19 cellular contexts compared by ENCODE assay signal in the genomic region with DNA sequence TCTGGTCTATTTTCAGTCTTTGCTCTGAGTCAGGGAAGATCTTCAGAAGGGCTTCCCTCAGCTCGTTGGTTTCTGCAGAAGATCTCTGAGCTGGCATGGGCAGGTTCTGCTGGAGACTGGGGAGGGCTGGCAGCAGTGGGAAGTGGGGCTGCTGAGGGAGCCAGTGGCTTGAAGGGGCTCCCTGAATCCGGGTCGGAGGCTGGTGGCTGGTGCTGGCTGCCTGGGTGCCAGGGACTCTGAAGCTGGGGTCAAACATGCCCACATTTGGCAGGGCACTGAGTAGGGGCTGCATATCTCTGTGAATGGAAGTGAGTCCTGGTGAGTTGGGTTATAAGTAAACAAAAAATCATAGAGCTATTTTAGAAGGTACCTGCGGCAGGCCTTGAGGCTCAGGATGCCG.
DNase-seq lines count a peak whose midpoint lies in the region; ATAC-seq and TF ChIP-seq lines count a peak whose summit lies in the region.
"Had no signal": no experiment of that assay in that cellular context is flagged by ENCODE, and none has a peak within 500 bp of the region (broad histone marks: within the 10 kb centered on the region; RNA-seq: fewer than 3 reads in every experiment).

No MANE protein-coding gene starts in this region.

- H3K9me1 ChIP-seq in IMR-90 (ENCODE audit: insufficient read depth, low read length) = peaks cover 5% of the 10 kb centered on the region; the same call in 1 of the 2 replicates

- no peaks in the 10 kb centered on the region; the same call in 1 of the 2 replicates for H3K4me1 ChIP-seq in IMR-90 (ENCODE audit: control insufficient read depth, insufficient read depth, low read length)

- peaks cover 13% of the 10 kb centered on the region for H3K4me1 Mint-ChIP-seq in activated CD8-positive, alpha-beta memory T cell treated with anti-CD3 and anti-CD28 coated beads, Interleukin-2, amount 10 ng/mL, durations not matched to agents 7 days and 5 days
- peaks cover 3% of the 10 kb centered on the region for H3K4me1 Mint-ChIP-seq in glutamatergic neuron (ENCODE audit: low read depth, unreplicated experiment)

- no peak overlapping the region for H2BK15ac ChIP-seq in IMR-90 (ENCODE audit: low read depth, low read length)

- no peak for TF ChIP-seq RAD21 in IMR-90 (IDR thresholded peaks at IDR 0.05; ENCODE audit: low read length)

- H3K9me3 ChIP-seq in IMR-90 (ENCODE audit: control insufficient read depth, insufficient read depth, low read length) = no peaks in the 10 kb centered on the region
- H3K9me3 ChIP-seq: A549, Caco-2 had no signal

- no peak overlapping the region for H3K4me3 Mint-ChIP-seq in activated CD8-positive, alpha-beta memory T cell treated with anti-CD3 and anti-CD28 coated beads, Interleukin-2, amount 10 ng/mL, durations not matched to agents 7 days and 5 days
- H3K4me3 Mint-ChIP-seq in glutamatergic neuron (ENCODE audit: unreplicated experiment) = no peak overlapping the region
- H3K4me3 Mint-ChIP-seq: HFFc6 had no signal

- H3K14ac ChIP-seq in IMR-90 (replicated peaks; ENCODE audit: low read depth, low read length) = no peak overlapping the region

- H2BK120ac ChIP-seq in IMR-90 (ENCODE audit: low read depth, low read length) = no peak overlapping the region

- no TSS peak for BruUV-seq in IMR-90 (replicated peaks; lab: Mats Ljungman, UMichigan)

- no peaks in the 10 kb centered on the region for H3K9me3 Mint-ChIP-seq in activated CD8-positive, alpha-beta memory T cell treated with anti-CD3 and anti-CD28 coated beads, Interleukin-2, amount 10 ng/mL, durations not matched to agents 7 days and 5 days (ENCODE audit: low read depth)
- peaks cover 7% of the 10 kb centered on the region for H3K9me3 Mint-ChIP-seq in glutamatergic neuron (ENCODE audit: unreplicated experiment)
- H3K9me3 Mint-ChIP-seq: HFFc6 had no signal

- no peak overlapping the region for H3K4me3 ChIP-seq in IMR-90 (ENCODE audit: insufficient read depth, low read depth, low read length)
- H3K4me3 ChIP-seq: A549, PC-9 had no signal

- TF ChIP-seq POLR2A in IMR-90 (IDR thresholded peaks at IDR 0.05; ENCODE audit: low read depth, low read length) = no peak

- H2AK9ac ChIP-seq in IMR-90 (replicated peaks; ENCODE audit: low read depth, low read length, poor library complexity) = peak overlapping the region; percentile 28

- in situ Hi-C loops in IMR-90 (cut with MboI; ENCODE audit: low sequenced_read_pairs) = no loop called here

- no peak overlapping the region for H3K4me2 ChIP-seq in IMR-90 (ENCODE audit: low read depth, low read length)
- H3K4me2 ChIP-seq: A549, PC-9 had no signal

- H3K23ac ChIP-seq in IMR-90 (ENCODE audit: low read depth, low read length) = no peak overlapping the region

- 0 out of 2 replicates have a peak, but pooled peaks cover 5% of the 10 kb centered on the region for H4K20me1 ChIP-seq in IMR-90 (ENCODE audit: insufficient read depth, low read length)

- no peak overlapping the region for H2AFZ ChIP-seq in IMR-90 (replicated peaks; ENCODE audit: low read length, poor library complexity)
- H2AFZ ChIP-seq: PC-9 had no signal

- CTCF ChIA-PET in activated CD8-positive, alpha-beta memory T cell treated with anti-CD3 and anti-CD28 coated beads, Interleukin-2, amount 10 ng/mL, durations not matched to agents 7 days and 5 days (lab: Charles Lee) = interaction anchor here (0.7 to 4.0 kb wide), 2 partner anchors 9 to 80 kb away, joined by 3 to 22 read pairs; no protein-coding TSS in a partner anchor
- CTCF ChIA-PET in IMR-90 (lab: Yijun Ruan, JAX) = interaction anchor here (1.1 to 3.8 kb wide), 2 partner anchors 80 to 189 kb away, joined by 3 to 20 read pairs; no protein-coding TSS in a partner anchor

- DNase-seq in activated CD8-positive, alpha-beta memory T cell treated with anti-CD3 and anti-CD28 coated beads for 24 hours = peak; percentile 48
- DNase-seq in activated CD8-positive, alpha-beta memory T cell treated with anti-CD3 and anti-CD28 coated beads, Interleukin-2, amount 10 ng/mL, durations not matched to agents 7 days and 5 days = no peak
- DNase-seq in IMR-90 (no peak), glutamatergic neuron (no peak), posterior vena cava (ENCODE audit: low spot score) (peak; percentile 64), NCI-H226 (no peak), NCI-H526 (lab: John Stamatoyannopoulos, UW) (no peak)
- DNase-seq: Caco-2, HFFc6, Karpas-422, MM.1S, NCI-H1105 treated with DMSO at 0.1 percent for 48 hours, NCI-H187, NCI-H446 treated with DMSO at 0.1 percent for 48 hours, NCI-H774, PC-9 had no signal

- no peak overlapping the region for H2AK5ac ChIP-seq in IMR-90 (ENCODE audit: low read depth, low read length)

- H3K56ac ChIP-seq in IMR-90 (ENCODE audit: extremely low read depth, insufficient read depth, low read length) = no peak overlapping the region

- H4K5ac ChIP-seq in IMR-90 (ENCODE audit: low read depth, low read length) = no peak overlapping the region

- no peaks in the 10 kb centered on the region for H3K27me3 ChIP-seq in IMR-90 (ENCODE audit: control insufficient read depth, insufficient read depth, low read length)

- H4K8ac ChIP-seq in IMR-90 (ENCODE audit: low read depth in 2 of 2, low read length in 2 of 2) = no peak overlapping the region

- POLR2A ChIA-PET in IMR-90 (lab: Charles Lee; ENCODE audit: unreplicated experiment) = no interaction called here

- no peak overlapping the region for H3K27ac ChIP-seq in IMR-90 (ENCODE audit: insufficient read depth, low read length)
- H3K27ac ChIP-seq: A549, C4-2B, PC-9 had no signal

- no peak overlapping the region for H3K4ac ChIP-seq in IMR-90 (ENCODE audit: low read depth, low read length)

- no peak overlapping the region for H2BK20ac ChIP-seq in IMR-90 (ENCODE audit: low read depth, low read length)

- intact Hi-C loops in IMR-90 (cut with micrococcal nuclease) (loop anchor here (1.0 to 10.0 kb wide), 5 partner anchors 80 to 1408 kb away; no protein-coding TSS in a partner anchor), posterior vena cava (cut with DNase I) (loop anchor here in 1 of 2 donors (10.0 kb wide), 1 partner anchor 72 kb away; the partner anchor contains the start of gene N4BP1)

- H3K36me3 Mint-ChIP-seq in activated CD8-positive, alpha-beta memory T cell treated with anti-CD3 and anti-CD28 coated beads, Interleukin-2, amount 10 ng/mL, durations not matched to agents 7 days and 5 days = peaks cover 37% of the 10 kb centered on the region
- H3K36me3 Mint-ChIP-seq in glutamatergic neuron (ENCODE audit: unreplicated experiment) = peaks cover 4% of the 10 kb centered on the region

- H3K27me3 Mint-ChIP-seq in activated CD8-positive, alpha-beta memory T cell treated with anti-CD3 and anti-CD28 coated beads, Interleukin-2, amount 10 ng/mL, durations not matched to agents 7 days and 5 days = no peaks in the 10 kb centered on the region
- peaks cover 4% of the 10 kb centered on the region for H3K27me3 Mint-ChIP-seq in glutamatergic neuron (ENCODE audit: unreplicated experiment)

- H3K27ac Mint-ChIP-seq in activated CD8-positive, alpha-beta memory T cell treated with anti-CD3 and anti-CD28 coated beads, Interleukin-2, amount 10 ng/mL, durations not matched to agents 7 days and 5 days = no peak overlapping the region
- peak overlapping the region; percentile 6 for H3K27ac Mint-ChIP-seq in glutamatergic neuron (ENCODE audit: unreplicated experiment)
- H3K27ac Mint-ChIP-seq: HFFc6 had no signal

- H4K91ac ChIP-seq in IMR-90 (ENCODE audit: insufficient read depth, low read depth, low read length) = no peak overlapping the region

- TF ChIP-seq CTCF in IMR-90 (conservative IDR thresholded peaks at IDR 0.05; ENCODE audit: low read depth, low read length) (no peak), glutamatergic neuron (IDR thresholded peaks at IDR 0.05; ENCODE audit: partially characterized antibody, unreplicated experiment) (no peak)

- peaks cover 38% of the 10 kb centered on the region for H3K36me3 ChIP-seq in IMR-90 (ENCODE audit: control insufficient read depth, insufficient read depth, low read length)

- 100% methylated on average over 2 of the region's 5 CpGs; no CpG with 5 or more reads in 1 of the 2 experiments for WGBS in IMR-90 (ENCODE audit: extremely low coverage in 2 of 2, insufficient read length in 1 of 2), 2 experiments

- ATAC-seq in activated CD8-positive, alpha-beta memory T cell treated with anti-CD3 and anti-CD28 coated beads, Interleukin-2, amount 10 ng/mL, durations not matched to agents 7 days and 5 days = no peak
- ATAC-seq in IMR-90 (ENCODE audit: low read depth) (no peak), HG03097 (IDR thresholded peaks at IDR 0.05; ENCODE audit: low FRiP score, unreplicated experiment) (no peak)

- no peak overlapping the region for H3K18ac ChIP-seq in IMR-90 (ENCODE audit: low read depth, low read length)

- no peak overlapping the region for H3K9ac ChIP-seq in IMR-90 (ENCODE audit: low read depth, low read length)

- H3K79me1 ChIP-seq in IMR-90 (ENCODE audit: low read depth in 1 of 2, low read length in 2 of 2) = peaks cover 2 to 24% of the 10 kb centered on the region in 2 experiments; a peak in 3 of 4 replicates

- dilution Hi-C loops in IMR-90 (cut with HindIII; ENCODE audit: low sequenced_read_pairs, unreplicated experiment) = no loop called here

- H2BK5ac ChIP-seq in IMR-90 (ENCODE audit: low read depth, low read length, poor library complexity, severe bottlenecking) = no peak overlapping the region

TF ChIP-seq in IMR-90, 13 proteins besides CTCF, POLR2A, EP300 and RAD21:
- TF ChIP-seq RCOR1 (IDR thresholded peaks at IDR 0.05; ENCODE audit: insufficient replicate concordance, low read length) (no peak), ELK1 (IDR thresholded peaks at IDR 0.05; ENCODE audit: borderline replicate concordance, low read depth, low read length) (no peak), RFX5 (IDR thresholded peaks at IDR 0.05; ENCODE audit: low read depth, low read length) (no peak), BHLHE40 (IDR thresholded peaks at IDR 0.05; ENCODE audit: low read depth, low read length) (no peak)

Comparison
In these comparisons a context has a peak if more than half of its experiments do, and no peak if none do; other contexts are left out.
1. DNase-seq: peak in activated CD8-positive, alpha-beta memory T cell treated with anti-CD3 and anti-CD28 coated beads for 24 hours (single experiment) and posterior vena cava (single experiment); none in activated CD8-positive, alpha-beta memory T cell treated with anti-CD3 and anti-CD28 coated beads, Interleukin-2, amount 10 ng/mL, durations not matched to agents 7 days and 5 days (single experiment), IMR-90 (single experiment), glutamatergic neuron (single experiment), NCI-H226 (single experiment) and NCI-H526 (0 of 2).